10 cellular contexts compared by ENCODE assay signal in the genomic region with DNA sequence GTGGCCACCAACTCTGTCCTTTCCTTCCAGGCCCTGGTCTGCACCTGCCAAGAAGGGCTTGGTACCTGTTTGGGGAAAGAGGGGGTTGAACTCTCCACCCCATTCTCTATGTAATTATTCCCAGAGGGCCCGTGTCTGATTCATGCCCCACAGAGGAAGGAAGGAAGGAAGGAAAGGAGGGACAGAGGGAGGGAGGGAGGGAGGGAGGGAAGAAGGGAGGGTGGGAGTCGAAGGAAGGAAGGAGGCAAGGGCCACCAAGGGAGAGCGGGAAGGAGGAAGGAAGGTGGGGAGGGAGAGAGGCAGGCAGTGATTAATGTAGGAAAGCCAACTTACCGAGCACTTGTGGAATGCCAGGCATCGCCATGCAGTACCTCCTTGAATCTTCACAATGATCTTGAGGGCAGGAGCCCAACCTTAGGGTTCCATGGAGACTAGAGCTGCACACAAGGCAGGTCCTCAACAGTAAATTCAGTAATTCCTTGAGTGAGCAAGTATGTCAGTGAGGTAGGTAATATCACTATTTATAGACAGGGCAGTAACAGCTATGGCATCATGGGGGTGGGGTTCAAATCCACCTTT.
DNase-seq lines count a peak whose midpoint lies in the region; TF ChIP-seq lines count a peak whose summit lies in the region.
"Had no signal": no experiment of that assay in that cellular context is flagged by ENCODE, and none has a peak within 500 bp of the region (broad histone marks: within the 10 kb centered on the region; RNA-seq: fewer than 3 reads in every experiment).

No MANE protein-coding gene starts in this region.

- no peak for TF ChIP-seq POLR2A in adrenal gland (IDR thresholded peaks at IDR 0.05)

- H3K36me3 Mint-ChIP-seq in activated T-cell treated with anti-CD3 and anti-CD28 coated beads, Interleukin-2, amount 50 U/mL, for 24 hours (ENCODE audit: low read depth): no peaks in the 10 kb centered on the region

- H3K9me3 ChIP-seq in adrenal gland (replicated peaks in 1 of 3) (no peaks in the 10 kb centered on the region), iPS-18a (ENCODE audit: control insufficient read depth, low read depth, low read length) (no peaks in the 10 kb centered on the region), skeletal muscle satellite cell (replicated peaks; ENCODE audit: low read length) (no peaks in the 10 kb centered on the region), WERI-Rb-1 (ENCODE audit: severe bottlenecking) (no peaks in the 10 kb centered on the region)

- no peaks in the 10 kb centered on the region for H3K4me1 Mint-ChIP-seq in activated T-cell treated with anti-CD3 and anti-CD28 coated beads, Interleukin-2, amount 50 U/mL, for 24 hours (ENCODE audit: low read depth)

- H3K4me3 Mint-ChIP-seq in activated T-cell treated with anti-CD3 and anti-CD28 coated beads, Interleukin-2, amount 50 U/mL, for 24 hours: no peak overlapping the region

- peaks cover 16% of the 10 kb centered on the region for H3K27me3 Mint-ChIP-seq in activated T-cell treated with anti-CD3 and anti-CD28 coated beads, Interleukin-2, amount 50 U/mL, for 24 hours

- H3K4me3 ChIP-seq in adrenal gland: peak overlapping the region in 1 of 4 donors; percentile 5
- peak overlapping the region; percentile 17 for H3K4me3 ChIP-seq in iPS-18a (ENCODE audit: low read length)
- peak overlapping the region; percentile 28 for H3K4me3 ChIP-seq in skeletal muscle satellite cell (ENCODE audit: low read length)
- no peak overlapping the region for H3K4me3 ChIP-seq in WERI-Rb-1 (ENCODE audit: low read depth, low read length)

- 41 to 52% (median 46%) methylated on average over 5 of the region's 5 CpGs for WGBS in adrenal gland, 4 donors

- no peaks in the 10 kb centered on the region for H3K36me3 ChIP-seq in adrenal gland (replicated peaks in 1 of 2)
- H3K36me3 ChIP-seq in iPS-18a (ENCODE audit: control insufficient read depth, low read depth, low read length): no peaks in the 10 kb centered on the region
- no peaks in the 10 kb centered on the region for H3K36me3 ChIP-seq in skeletal muscle satellite cell (ENCODE audit: insufficient read depth, low read length)
- H3K36me3 ChIP-seq in WERI-Rb-1: no peaks in the 10 kb centered on the region

- DNase-seq in H4 (ENCODE audit: low spot score) (peak; percentile 66), adrenal gland (no peak), germinal center (ENCODE audit: low spot score) (no peak), NCI-H1694 (lab: John Stamatoyannopoulos, UW) (no peak), WERI-Rb-1 (no peak)
- no peak for DNase-seq in activated T-cell treated with anti-CD3 and anti-CD28 coated beads, Interleukin-2, amount 50 U/mL, for 24 hours
- DNase-seq: activated effector memory CD4-positive, alpha-beta T cell treated with anti-CD3 and anti-CD28 coated beads, Interleukin-2, amount 50 U/mL, for 16 hours; NCI-H524 treated with DMSO at 0.1 percent for 48 hours had no signal

- intact Hi-C loops in adrenal gland (cut with DNase I): no loop called here

- no peak for TF ChIP-seq CTCF in adrenal gland (IDR thresholded peaks at IDR 0.05)
- no peak for TF ChIP-seq CTCF in WERI-Rb-1 (IDR thresholded peaks at IDR 0.05; ENCODE audit: low read depth, low read length)

- H3K4me2 ChIP-seq in skeletal muscle satellite cell (ENCODE audit: low read length): peak overlapping the region; percentile 70

- H3K4me1 ChIP-seq in adrenal gland (replicated peaks in 1 of 2) (peaks cover 0 to 16% of the 10 kb centered on the region in 2 donors), iPS-18a (ENCODE audit: control insufficient read depth, low read depth, low read length) (peaks cover 15% of the 10 kb centered on the region), skeletal muscle satellite cell (ENCODE audit: control insufficient read depth, insufficient read depth, low read length) (peaks cover 17% of the 10 kb centered on the region)

- no peaks in the 10 kb centered on the region for H3K27me3 ChIP-seq in adrenal gland
- H3K27me3 ChIP-seq in iPS-18a (ENCODE audit: control insufficient read depth, insufficient read depth, low read length): no peaks in the 10 kb centered on the region
- peaks cover 3% of the 10 kb centered on the region for H3K27me3 ChIP-seq in skeletal muscle satellite cell (ENCODE audit: control insufficient read depth, insufficient read depth, low read length)
- no peaks in the 10 kb centered on the region for H3K27me3 ChIP-seq in WERI-Rb-1 (ENCODE audit: insufficient read depth, low read depth, severe bottlenecking)

- H3K9ac ChIP-seq in iPS-18a (ENCODE audit: low read length): peak overlapping the region; percentile 41
- no peak overlapping the region for H3K9ac ChIP-seq in skeletal muscle satellite cell (ENCODE audit: low read depth, low read length)

- no peaks in the 10 kb centered on the region for H3K9me3 Mint-ChIP-seq in activated T-cell treated with anti-CD3 and anti-CD28 coated beads, Interleukin-2, amount 50 U/mL, for 24 hours

- no peak overlapping the region for H3K27ac Mint-ChIP-seq in activated T-cell treated with anti-CD3 and anti-CD28 coated beads, Interleukin-2, amount 50 U/mL, for 24 hours

- H3K27ac ChIP-seq in adrenal gland: peak overlapping the region; percentile 33 to 85 (median 67)
- no peak overlapping the region for H3K27ac ChIP-seq in iPS-18a (ENCODE audit: low read length)
- no peak overlapping the region for H3K27ac ChIP-seq in WERI-Rb-1

Comparison
In these comparisons a context has a peak if more than half of its experiments do, and no peak if none do; other contexts are left out.
1. H3K27ac ChIP-seq: peak in adrenal gland (5 of 5); none in iPS-18a (single experiment) and WERI-Rb-1 (single experiment).